In the genomic region with DNA sequence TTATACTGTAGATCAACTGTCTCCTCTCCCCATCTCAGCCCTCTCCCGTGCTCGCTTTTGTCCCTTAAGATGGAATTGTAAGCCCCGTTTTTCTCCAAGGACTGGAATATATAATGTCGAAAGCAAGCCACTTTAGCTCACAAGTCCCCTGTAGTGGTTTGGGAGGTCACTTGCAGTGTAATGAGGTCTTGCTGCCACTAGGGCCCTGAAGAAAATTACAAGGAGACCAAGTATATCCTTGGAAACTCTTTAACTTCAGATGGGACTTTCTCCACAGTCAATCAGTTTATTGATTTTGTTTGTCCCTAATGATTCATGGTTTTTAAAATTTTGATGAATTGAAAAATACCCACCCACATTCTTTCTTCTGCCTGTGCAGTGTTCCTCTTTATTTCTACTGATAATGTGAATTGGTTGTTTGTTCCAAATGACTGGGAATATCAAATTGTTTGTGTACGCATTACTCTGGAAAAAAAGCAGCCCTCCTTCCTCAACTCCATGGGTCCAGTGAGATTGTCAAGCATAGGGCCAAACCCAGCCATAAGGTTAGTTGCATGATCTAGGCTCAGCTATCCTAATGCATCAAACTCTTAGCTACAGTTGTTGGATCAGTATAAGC, we compare ENCODE assay signal across 10 cellular contexts.
DNase-seq lines count a peak whose midpoint lies in the region; ATAC-seq and TF ChIP-seq lines count a peak whose summit lies in the region.
"Had no signal": no experiment of that assay in that cellular context is flagged by ENCODE, and none has a peak within 500 bp of the region (broad histone marks: within the 10 kb centered on the region; RNA-seq: fewer than 3 reads in every experiment).

No MANE protein-coding gene starts in this region.

- CTCF ChIA-PET in HCT116 (lab: Charles Lee), result interaction anchor here (0.7 to 1.3 kb wide), 4 partner anchors 10 to 63 kb away, joined by 3 to 5 read pairs (median 3); no protein-coding TSS in a partner anchor
- CTCF ChIA-PET in RWPE1 (lab: Yijun Ruan, JAX), result interaction anchor here (0.6 to 1.5 kb wide), 4 partner anchors 13 to 435 kb away, joined by 3 to 4 read pairs (median 4); no protein-coding TSS in a partner anchor

- H3K79me2 ChIP-seq in HCT116 (ENCODE audit: insufficient read depth, low read length), result no peaks in the 10 kb centered on the region

- H3K9me3 ChIP-seq in HCT116 (ENCODE audit: control insufficient read depth in 1 of 2, insufficient read depth in 1 of 2, low read depth in 1 of 2, low read length in 2 of 2), result no peaks in the 10 kb centered on the region
- H3K9me3 ChIP-seq in effector memory CD4-positive, alpha-beta T cell (ENCODE audit: control insufficient read depth, low read length), result no peaks in the 10 kb centered on the region

- intact Hi-C loops in HCT116 (cut with micrococcal nuclease) (loop anchor here (5.0 kb wide), 1 partner anchor 1896 kb away; no protein-coding TSS in a partner anchor), posterior vena cava (cut with DNase I) (no loop called here)

- H3K36me3 ChIP-seq in HCT116 (ENCODE audit: control insufficient read depth in 1 of 2, insufficient read depth in 2 of 2, low read length in 2 of 2), result no peaks in the 10 kb centered on the region
- H3K36me3 ChIP-seq in effector memory CD4-positive, alpha-beta T cell (ENCODE audit: control insufficient read depth, insufficient read depth, low read length), result no peaks in the 10 kb centered on the region

- peak; percentile 88 for ATAC-seq in HCT116
- no peak for ATAC-seq in GM21528 (IDR thresholded peaks at IDR 0.05; ENCODE audit: low FRiP score, unreplicated experiment)

- no peak for TF ChIP-seq POLR2A in HCT116 (IDR thresholded peaks at IDR 0.05; ENCODE audit: borderline replicate concordance, extremely low read depth, insufficient read depth, insufficient read length)

- no peaks in the 10 kb centered on the region for H4K20me1 ChIP-seq in HCT116 (ENCODE audit: insufficient read depth)

- H3K27ac ChIP-seq in HCT116 (ENCODE audit: low read depth, low read length) (no peak overlapping the region), RWPE1 (no peak overlapping the region)
- H3K27ac ChIP-seq in effector memory CD4-positive, alpha-beta T cell (ENCODE audit: insufficient read depth, low read length, poor library complexity, severe bottlenecking), result no peak overlapping the region

- peaks cover 0 to 16% of the 10 kb centered on the region in 2 experiments; a peak in 2 of 4 replicates for H3K4me1 ChIP-seq in HCT116 (ENCODE audit: control insufficient read depth in 1 of 2, insufficient read depth in 2 of 2, low read length in 2 of 2)
- H3K4me1 ChIP-seq in effector memory CD4-positive, alpha-beta T cell (ENCODE audit: control insufficient read depth, insufficient read depth, low read length, poor library complexity, severe bottlenecking), result no peaks in the 10 kb centered on the region

- TF ChIP-seq CTCF in GM12872 (IDR thresholded peaks at IDR 0.05; ENCODE audit: insufficient read depth, low read depth, low read length) (peak; percentile 65), HCT116 (IDR thresholded peaks at IDR 0.05 in 2 of 3, conservative IDR thresholded peaks at IDR 0.05 in 1 of 3; ENCODE audit: borderline replicate concordance in 1 of 3, insufficient read depth in 1 of 3, low read depth in 2 of 3, low read length in 2 of 3) (peak; percentile 14 to 75 (median 67); a peak in 4 of 6 replicates), RWPE1 (conservative IDR thresholded peaks at IDR 0.05; ENCODE audit: low read depth) (peak; percentile 46)

- RAD21 ChIA-PET in HCT116 (lab: Charles Lee; ENCODE audit: low non-redundant PET in 1 of 2, low total read pairs in 2 of 2, uncharacterized antibody in 2 of 2, unreplicated experiment in 2 of 2), result no interaction called here

- POLR2A ChIA-PET in HCT116 (lab: Charles Lee) (no interaction called here), RWPE1 (lab: Yijun Ruan, JAX; ENCODE audit: low non-redundant PET) (no interaction called here)

- H3K4me3 ChIP-seq in HCT116 (replicated peaks in 1 of 2; ENCODE audit: low read depth in 1 of 2, low read length in 2 of 2), result no peak overlapping the region
- H3K4me3 ChIP-seq in effector memory CD4-positive, alpha-beta T cell (ENCODE audit: insufficient read depth, low read depth, low read length, poor library complexity, severe bottlenecking), result no peak overlapping the region

- no peaks in the 10 kb centered on the region for H3K9me2 ChIP-seq in HCT116 (ENCODE audit: insufficient read depth)

- TF ChIP-seq RAD21 in HCT116 (IDR thresholded peaks at IDR 0.05; ENCODE audit: low read depth), result no peak

- H2AFZ ChIP-seq in HCT116 (ENCODE audit: low read depth, low read length, poor library complexity, severe bottlenecking), result peak overlapping the region; percentile 10

- H3K27me3 ChIP-seq in HCT116 (ENCODE audit: insufficient read depth, low read length), result no peaks in the 10 kb centered on the region
- no peaks in the 10 kb centered on the region for H3K27me3 ChIP-seq in effector memory CD4-positive, alpha-beta T cell (replicated peaks; ENCODE audit: control insufficient read depth, insufficient read depth, low read length, poor library complexity, severe bottlenecking)

- 0 out of 2 replicates have a peak overlapping the region, but pooled peaks have one; percentile 18 for H3K4me2 ChIP-seq in HCT116 (ENCODE audit: low read length)

- H3K9ac ChIP-seq in HCT116 (ENCODE audit: low read length), result no peak overlapping the region

- DNase-seq in HCT116 (ENCODE audit: low read depth, low spot score), result peak; percentile 19
- peak; percentile 9 for DNase-seq in RWPE1 (ENCODE audit: low spot score)
- DNase-seq in left kidney (ENCODE audit: low read depth, low spot score), result peak; percentile 25
- no peak for DNase-seq in effector memory CD4-positive, alpha-beta T cell
- no peak for DNase-seq in activated CD4-positive, alpha-beta T cell treated with anti-CD3 and anti-CD28 coated beads for 1 hour
- no peak for DNase-seq in posterior vena cava (ENCODE audit: low spot score)
- DNase-seq: effector CD8-positive, alpha-beta T cell; NCI-H510A treated with DMSO at 0.1 percent for 48 hours had no signal

- no TSS peak for BruUV-seq in HCT116 (replicated peaks; lab: Mats Ljungman, UMichigan)

TF ChIP-seq in HCT116, 20 proteins besides CTCF, POLR2A, EP300 and RAD21:
- TF ChIP-seq CEBPB (IDR thresholded peaks at IDR 0.05; ENCODE audit: low read depth) (no peak), EGR1 (IDR thresholded peaks at IDR 0.05; ENCODE audit: low read depth) (no peak), SRF (IDR thresholded peaks at IDR 0.05; ENCODE audit: low read depth) (no peak), ZNF274 (IDR thresholded peaks at IDR 0.05; ENCODE audit: low read depth, low read length) (no peak), YY1 (IDR thresholded peaks at IDR 0.05; ENCODE audit: extremely low read depth, insufficient replicate concordance, low read depth, low read length) (no peak), FOSL1 (IDR thresholded peaks at IDR 0.05; ENCODE audit: low read depth) (no peak), EZH2phosphoT487 (IDR thresholded peaks at IDR 0.05; ENCODE audit: borderline replicate concordance) (no peak), ZFX (IDR thresholded peaks at IDR 0.05) (no peak), SIN3A (IDR thresholded peaks at IDR 0.05; ENCODE audit: low read depth) (no peak), ELF1 (IDR thresholded peaks at IDR 0.05; ENCODE audit: borderline replicate concordance, low read depth) (no peak)
- TF ChIP-seq, protein P1, sequence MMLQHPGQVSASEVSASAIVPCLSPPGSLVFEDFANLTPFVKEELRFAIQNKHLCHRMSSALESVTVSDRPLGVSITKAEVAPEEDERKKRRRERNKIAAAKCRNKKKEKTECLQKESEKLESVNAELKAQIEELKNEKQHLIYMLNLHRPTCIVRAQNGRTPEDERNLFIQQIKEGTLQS (IDR thresholded peaks at IDR 0.05), result no peak
- TF ChIP-seq, protein P2, sequence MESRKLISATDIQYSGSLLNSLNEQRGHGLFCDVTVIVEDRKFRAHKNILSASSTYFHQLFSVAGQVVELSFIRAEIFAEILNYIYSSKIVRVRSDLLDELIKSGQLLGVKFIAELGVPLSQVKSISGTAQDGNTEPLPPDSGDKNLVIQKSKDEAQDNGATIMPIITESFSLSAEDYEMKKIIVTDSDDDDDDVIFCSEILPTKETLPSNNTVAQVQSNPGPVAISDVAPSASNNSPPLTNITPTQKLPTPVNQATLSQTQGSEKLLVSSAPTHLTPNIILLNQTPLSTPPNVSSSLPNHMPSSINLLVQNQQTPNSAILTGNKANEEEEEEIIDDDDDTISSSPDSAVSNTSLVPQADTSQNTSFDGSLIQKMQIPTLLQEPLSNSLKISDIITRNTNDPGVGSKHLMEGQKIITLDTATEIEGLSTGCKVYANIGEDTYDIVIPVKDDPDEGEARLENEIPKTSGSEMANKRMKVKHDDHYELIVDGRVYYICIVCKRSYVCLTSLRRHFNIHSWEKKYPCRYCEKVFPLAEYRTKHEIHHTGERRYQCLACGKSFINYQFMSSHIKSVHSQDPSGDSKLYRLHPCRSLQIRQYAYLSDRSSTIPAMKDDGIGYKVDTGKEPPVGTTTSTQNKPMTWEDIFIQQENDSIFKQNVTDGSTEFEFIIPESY (IDR thresholded peaks at IDR 0.05; ENCODE audit: extremely low read depth, insufficient replicate concordance, low read length), result no peak
- TF ChIP-seq, protein P3, sequence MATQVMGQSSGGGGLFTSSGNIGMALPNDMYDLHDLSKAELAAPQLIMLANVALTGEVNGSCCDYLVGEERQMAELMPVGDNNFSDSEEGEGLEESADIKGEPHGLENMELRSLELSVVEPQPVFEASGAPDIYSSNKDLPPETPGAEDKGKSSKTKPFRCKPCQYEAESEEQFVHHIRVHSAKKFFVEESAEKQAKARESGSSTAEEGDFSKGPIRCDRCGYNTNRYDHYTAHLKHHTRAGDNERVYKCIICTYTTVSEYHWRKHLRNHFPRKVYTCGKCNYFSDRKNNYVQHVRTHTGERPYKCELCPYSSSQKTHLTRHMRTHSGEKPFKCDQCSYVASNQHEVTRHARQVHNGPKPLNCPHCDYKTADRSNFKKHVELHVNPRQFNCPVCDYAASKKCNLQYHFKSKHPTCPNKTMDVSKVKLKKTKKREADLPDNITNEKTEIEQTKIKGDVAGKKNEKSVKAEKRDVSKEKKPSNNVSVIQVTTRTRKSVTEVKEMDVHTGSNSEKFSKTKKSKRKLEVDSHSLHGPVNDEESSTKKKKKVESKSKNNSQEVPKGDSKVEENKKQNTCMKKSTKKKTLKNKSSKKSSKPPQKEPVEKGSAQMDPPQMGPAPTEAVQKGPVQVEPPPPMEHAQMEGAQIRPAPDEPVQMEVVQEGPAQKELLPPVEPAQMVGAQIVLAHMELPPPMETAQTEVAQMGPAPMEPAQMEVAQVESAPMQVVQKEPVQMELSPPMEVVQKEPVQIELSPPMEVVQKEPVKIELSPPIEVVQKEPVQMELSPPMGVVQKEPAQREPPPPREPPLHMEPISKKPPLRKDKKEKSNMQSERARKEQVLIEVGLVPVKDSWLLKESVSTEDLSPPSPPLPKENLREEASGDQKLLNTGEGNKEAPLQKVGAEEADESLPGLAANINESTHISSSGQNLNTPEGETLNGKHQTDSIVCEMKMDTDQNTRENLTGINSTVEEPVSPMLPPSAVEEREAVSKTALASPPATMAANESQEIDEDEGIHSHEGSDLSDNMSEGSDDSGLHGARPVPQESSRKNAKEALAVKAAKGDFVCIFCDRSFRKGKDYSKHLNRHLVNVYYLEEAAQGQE (IDR thresholded peaks at IDR 0.05; ENCODE audit: low read depth), result no peak
TF ChIP-seq in HCT116: peak in this region for 0.

Comparison
In these comparisons a context has a peak if more than half of its experiments do, and no peak if none do; other contexts are left out.
1. DNase-seq: peak in HCT116 (single experiment), RWPE1 (single experiment) and left kidney (single experiment); none in effector memory CD4-positive, alpha-beta T cell (0 of 3), activated CD4-positive, alpha-beta T cell treated with anti-CD3 and anti-CD28 coated beads for 1 hour (single experiment) and posterior vena cava (single experiment).
2. Peak in every context shown above with its lines, with median percentiles within 50 percentile points of each other: CTCF ChIP-seq.